21 cellular contexts compared by ENCODE assay signal in the genomic region with DNA sequence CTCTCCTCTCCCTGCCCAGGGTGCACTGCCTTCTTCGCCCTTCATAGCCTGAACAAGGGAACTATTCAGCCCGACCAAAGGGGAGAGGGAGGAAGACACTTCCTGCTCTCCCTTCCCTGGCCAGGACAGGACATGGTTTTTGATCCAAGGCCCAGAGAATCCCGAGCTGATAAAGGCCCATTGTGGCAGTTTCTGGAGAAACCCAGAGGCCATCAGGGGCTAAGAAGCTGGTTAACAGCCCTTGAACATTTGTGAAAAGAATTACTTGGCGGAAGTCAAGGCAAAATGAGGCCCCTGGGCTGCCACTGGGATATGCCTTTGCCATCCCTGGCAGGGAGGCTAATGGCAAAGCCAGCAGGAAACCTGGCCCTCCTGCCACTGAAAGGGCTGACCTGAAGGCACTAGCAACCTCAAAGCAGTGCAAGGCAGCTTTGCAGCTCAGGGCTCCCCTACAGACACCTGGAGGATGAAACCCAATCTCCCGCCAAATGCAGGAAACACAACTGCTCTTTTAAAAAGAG. TPM values are rescaled to one million over a fixed set of nuclear protein-coding genes. Genes with fewer than 3 reads are reported as not detected.
DNase-seq lines count a peak whose midpoint lies in the region; ATAC-seq, FAIRE-seq and TF ChIP-seq lines count a peak whose summit lies in the region.
"Had no signal": no experiment of that assay in that cellular context is flagged by ENCODE, and none has a peak within 500 bp of the region (broad histone marks: within the 10 kb centered on the region; RNA-seq: fewer than 3 reads in every experiment).

No MANE protein-coding gene starts in this region.

- H2AFZ ChIP-seq in HepG2 (ENCODE audit: low read length) (no peak overlapping the region), GM23248 (no peak overlapping the region)

- H3K27ac ChIP-seq in HepG2 (ENCODE audit: extremely low read length, insufficient read depth, low read length) (no peak overlapping the region), substantia nigra (ENCODE audit: low read depth, low read length, poor library complexity, severe bottlenecking) (peak overlapping the region; percentile 90), GM23248 (no peak overlapping the region)
- H3K27ac ChIP-seq: 22Rv1 had no signal

- POLR2A ChIA-PET in HepG2 (lab: Yijun Ruan, JAX) = interaction anchor here (1.5 kb wide), 1 partner anchor 12 kb away, joined by 5 read pairs; a partner anchor contains a TSS

- H3K4me1 ChIP-seq in HepG2 (ENCODE audit: insufficient read depth, low read length) = peaks cover 17% of the 10 kb centered on the region
- H3K4me1 ChIP-seq in GM23248 (ENCODE audit: insufficient read depth) = no peaks in the 10 kb centered on the region
- H3K4me1 ChIP-seq: Caco-2 had no signal

- H3K9me2 ChIP-seq in GM23248 (ENCODE audit: insufficient read depth) = no peaks in the 10 kb centered on the region

- WGBS in HepG2 (ENCODE audit: low lambda C conversion rate) = 71% methylated on average over 5 of the region's 5 CpGs
- 90 to 91% methylated on average over 5 of the region's 5 CpGs for WGBS in GM23248 (ENCODE audit: low coverage in 1 of 2, low lambda C conversion rate in 2 of 2, missing lambda C conversion rate in 2 of 2), 2 experiments

- H3K36me3 ChIP-seq in HepG2 (replicated peaks in 1 of 2; ENCODE audit: control insufficient read depth in 1 of 2, insufficient read depth in 2 of 2, low read length in 2 of 2) (peaks cover 25 to 41% of the 10 kb centered on the region in 2 experiments), GM23248 (ENCODE audit: low read depth) (peaks cover 23% of the 10 kb centered on the region; the same call in 1 of the 2 replicates)

- in situ Hi-C loops in HepG2 (cut with HindIII; ENCODE audit: extremely low pct_ligation_motif_present, low pct_unique_long_range_greater_than_20kb) = no loop called here
- in situ Hi-C loops in GM23248 (cut with MboI) = no loop called here

- no peaks in the 10 kb centered on the region for H3F3A ChIP-seq in GM23248 (ENCODE audit: insufficient read depth)

- TF ChIP-seq RAD21 in HepG2 (CRISPR knock-in tag; IDR thresholded peaks at IDR 0.05) = no peak

- no peak for TF ChIP-seq CTCF in HepG2 (CRISPR knock-in tag; IDR thresholded peaks at IDR 0.05)

- intact Hi-C loops in HepG2 (cut with micrococcal nuclease; ENCODE audit: unreplicated experiment) = loop anchor here (10.0 kb wide), 1 partner anchor 93 kb away; a partner anchor contains a TSS

- no TSS peak for BruUV-seq in HepG2 (replicated peaks; lab: Mats Ljungman, UMichigan)

- H3K27me3 ChIP-seq in HepG2 (ENCODE audit: control insufficient read depth in 1 of 2, insufficient read depth in 2 of 2, low read length in 2 of 2) (0 out of 5 replicates have a peak, but pooled peaks cover 0 to 4% of the 10 kb centered on the region in 2 experiments), GM23248 (replicated peaks; ENCODE audit: insufficient read depth) (no peaks in the 10 kb centered on the region)
- H3K27me3 ChIP-seq: Peyer's patch had no signal

- FAIRE-seq in HepG2 (lab: Jason Lieb, UNC) = peak; percentile 26
- FAIRE-seq: GM18507, GM19239, islet of Langerhans had no signal

- TF ChIP-seq EP300 in HepG2 (IDR thresholded peaks at IDR 0.05; ENCODE audit: low read depth in 2 of 2, low read length in 2 of 2) (no peak), HepG2 (CRISPR knock-in tag; IDR thresholded peaks at IDR 0.05; ENCODE audit: borderline replicate concordance) (no peak)

- no peak for TF ChIP-seq POLR2A in HepG2 (IDR thresholded peaks at IDR 0.05; ENCODE audit: insufficient read depth in 1 of 2, low read depth in 2 of 2, low read length in 2 of 2)

- H3K9ac ChIP-seq in HepG2 (ENCODE audit: insufficient read depth, low read depth, low read length) (no peak overlapping the region), GM23248 (no peak overlapping the region)

- ATAC-seq in HepG2 = peak; percentile 44
- no peak for ATAC-seq in GM18502 (IDR thresholded peaks at IDR 0.05; ENCODE audit: poor library complexity, unreplicated experiment)
- ATAC-seq in HG02588 (IDR thresholded peaks at IDR 0.05; ENCODE audit: unreplicated experiment) = no peak
- ATAC-seq: activated CD4-positive, alpha-beta T cell treated with anti-CD3 and anti-CD28 coated beads for 36 hours; activated T-cell treated with anti-CD3 and anti-CD28 coated beads, Interleukin-2, amount 50 U/mL, for 72 hours had no signal

- H4K20me1 ChIP-seq in HepG2 (ENCODE audit: insufficient read depth, low read length) (no peaks in the 10 kb centered on the region), GM23248 (ENCODE audit: insufficient read depth) (no peaks in the 10 kb centered on the region)

- H3K4me2 ChIP-seq in HepG2 (ENCODE audit: low read depth, low read length) (no peak overlapping the region), GM23248 (ENCODE audit: unreplicated experiment) (no peak overlapping the region)

- DNase-seq in DMS 273 (lab: John Stamatoyannopoulos, UW; ENCODE audit: unreplicated experiment) (peak; percentile 31), DMS 273 treated with DMSO at 0.1 percent for 48 hours (lab: John Stamatoyannopoulos, UW) (no peak), amygdala (lab: John Stamatoyannopoulos, UW) (peak in 38 of 56 donors; percentile 8 to 74 (median 34)), HepG2 (ENCODE audit: low spot score) (no peak), substantia nigra (lab: John Stamatoyannopoulos, UW) (peak in 37 of 49 donors; percentile 14 to 76 (median 40)), GM23248 (no peak)
- DNase-seq: activated CD4-positive, alpha-beta T cell treated with anti-CD3 and anti-CD28 coated beads for 36 hours; activated T-cell treated with anti-CD3 and anti-CD28 coated beads, Interleukin-2, amount 50 U/mL, for 72 hours; foreskin fibroblast; NCI-H1092; NCI-H510A treated with DMSO at 0.1 percent for 48 hours; Peyer's patch; stimulated activated naive CD4-positive, alpha-beta T cell treated with Interleukin-2 at 50 U/mL for 16 hours; T-helper 1 cell had no signal

- H3K4me3 ChIP-seq in HepG2 (replicated peaks in 1 of 3; ENCODE audit: insufficient read depth in 1 of 3, low read depth in 2 of 3, low read length in 3 of 3) (no peak overlapping the region), GM23248 (no peak overlapping the region)
- H3K4me3 ChIP-seq: Peyer's patch had no signal

- H3K79me2 ChIP-seq in HepG2 (ENCODE audit: insufficient read depth, low read length) (no peaks in the 10 kb centered on the region), GM23248 (ENCODE audit: insufficient read depth) (no peaks in the 10 kb centered on the region)

- CTCF ChIA-PET in HepG2 (lab: Yijun Ruan, JAX; ENCODE audit: low intra/inter-chr PET ratio, low total read pairs) = no interaction called here

- H3K9me3 ChIP-seq in HepG2 (ENCODE audit: low read length) = no peaks in the 10 kb centered on the region
- no peaks in the 10 kb centered on the region for H3K9me3 ChIP-seq in GM23248 (ENCODE audit: low read depth)
- H3K9me3 ChIP-seq: Caco-2, Peyer's patch had no signal

RNA-seq across cellular contexts. Expression of a gene that starts 12.7 kb away (rescaled TPM):
- 515 and 623 TPM in 2 replicates for total RNA-seq in HepG2 (2016; rRNA removed; fragmentation: Illumina TruSeq; extraction: Trizol)
- total RNA-seq in HepG2 (2016; cell fraction: cytosol; rRNA removed; fragmentation: Illumina TruSeq; extraction: Trizol; ENCODE audit: low read depth) = 133 and 145 TPM in 2 replicates
- total RNA-seq in HepG2 (2016; cell fraction: insoluble cytoplasmic fraction; rRNA removed; fragmentation: Illumina TruSeq; extraction: Trizol) = 510 and 641 TPM in 2 replicates
- total RNA-seq in HepG2 (2016; cell fraction: membrane; rRNA removed; fragmentation: Illumina TruSeq; extraction: Trizol) = 238 and 242 TPM in 2 replicates
- 214 and 243 TPM in 2 replicates for total RNA-seq in HepG2 (2016; cell fraction: nucleus; rRNA removed; fragmentation: Illumina TruSeq; extraction: Trizol)
- 688 and 721 TPM in 2 replicates for polyA plus RNA-seq in HepG2 (2011; rRNA removed)
- 568 and 609 TPM in 2 replicates for polyA plus RNA-seq in HepG2 (2011; cell fraction: cytosol; rRNA removed)
- polyA plus RNA-seq in HepG2 (2011; cell fraction: nucleus; rRNA removed) = 175 and 197 TPM in 2 replicates
- 461 and 478 TPM in 2 replicates for polyA plus RNA-seq in HepG2 (2012)
- 175 and 189 TPM in 2 replicates for polyA plus RNA-seq in HepG2 (2016; cell fraction: cytosol; fragmentation: Illumina TruSeq; extraction: Trizol; ENCODE audit: low read depth)
- polyA plus RNA-seq in HepG2 (2016; cell fraction: insoluble cytoplasmic fraction; fragmentation: Illumina TruSeq; extraction: Trizol; ENCODE audit: low read depth) = 675 and 689 TPM in 2 replicates
- 218 and 222 TPM in 2 replicates for polyA plus RNA-seq in HepG2 (2016; cell fraction: membrane; fragmentation: Illumina TruSeq; extraction: Trizol; ENCODE audit: low read depth)
- 412 and 415 TPM in 2 replicates for polyA plus RNA-seq in HepG2 (2016; cell fraction: nucleus; fragmentation: Illumina TruSeq; extraction: Trizol; ENCODE audit: insufficient read depth, low read depth)
- 950 and 1,090 TPM in 2 replicates for polyA minus RNA-seq in HepG2 (2011; rRNA and poly(A)+ RNA removed; ENCODE audit: low replicate concordance)
- 133 and 158 TPM in 2 replicates for polyA minus RNA-seq in HepG2 (2011; cell fraction: cytosol; rRNA and poly(A)+ RNA removed)
- 74.5 and 93.1 TPM in 2 replicates for polyA minus RNA-seq in HepG2 (2011; cell fraction: nucleus; rRNA and poly(A)+ RNA removed)
- total RNA-seq in GM23248 (2014; rRNA removed; shearing (Covaris generic)) = 85.4 and 107 TPM in 2 replicates
- polyA plus RNA-seq in GM23248 (2016; fragmentation: Nextera tagmentation; extraction: Ambion mirVana) = 177 and 191 TPM in 2 replicates

RNA-seq across cellular contexts. Expression of a gene that starts 40.0 kb away (rescaled TPM):
- 30.2 and 58.2 TPM in 2 replicates for total RNA-seq in HepG2 (2016; rRNA removed; fragmentation: Illumina TruSeq; extraction: Trizol)
- total RNA-seq in HepG2 (2016; cell fraction: cytosol; rRNA removed; fragmentation: Illumina TruSeq; extraction: Trizol; ENCODE audit: low read depth) = 12.2 and 13.8 TPM in 2 replicates
- 28.9 and 51.4 TPM in 2 replicates for total RNA-seq in HepG2 (2016; cell fraction: insoluble cytoplasmic fraction; rRNA removed; fragmentation: Illumina TruSeq; extraction: Trizol)
- 22.6 and 24.4 TPM in 2 replicates for total RNA-seq in HepG2 (2016; cell fraction: membrane; rRNA removed; fragmentation: Illumina TruSeq; extraction: Trizol)
- total RNA-seq in HepG2 (2016; cell fraction: nucleus; rRNA removed; fragmentation: Illumina TruSeq; extraction: Trizol) = 28.7 and 34.7 TPM in 2 replicates
- polyA plus RNA-seq in HepG2 (2011; rRNA removed) (15.8 and 16.2 TPM in 2 replicates), GM23248 (2016; fragmentation: Nextera tagmentation; extraction: Ambion mirVana) (12.4 and 13.1 TPM in 2 replicates)
- 8.1 and 11.9 TPM in 2 replicates for polyA plus RNA-seq in HepG2 (2011; cell fraction: cytosol; rRNA removed)
- polyA plus RNA-seq in HepG2 (2011; cell fraction: nucleus; rRNA removed) = 10.7 and 11.7 TPM in 2 replicates
- 9.9 and 13.6 TPM in 2 replicates for polyA plus RNA-seq in HepG2 (2012)
- polyA plus RNA-seq in HepG2 (2016; cell fraction: cytosol; fragmentation: Illumina TruSeq; extraction: Trizol; ENCODE audit: low read depth) = 1.9 and 2.2 TPM in 2 replicates
- polyA plus RNA-seq in HepG2 (2016; cell fraction: insoluble cytoplasmic fraction; fragmentation: Illumina TruSeq; extraction: Trizol; ENCODE audit: low read depth) = 36.1 and 37.0 TPM in 2 replicates
- polyA plus RNA-seq in HepG2 (2016; cell fraction: membrane; fragmentation: Illumina TruSeq; extraction: Trizol; ENCODE audit: low read depth) = 8.3 and 8.9 TPM in 2 replicates
- polyA plus RNA-seq in HepG2 (2016; cell fraction: nucleus; fragmentation: Illumina TruSeq; extraction: Trizol; ENCODE audit: insufficient read depth, low read depth) = 34.4 and 37.4 TPM in 2 replicates
- polyA minus RNA-seq in HepG2 (2011; rRNA and poly(A)+ RNA removed; ENCODE audit: low replicate concordance) = 46.7 and 47.2 TPM in 2 replicates
- polyA minus RNA-seq in HepG2 (2011; cell fraction: cytosol; rRNA and poly(A)+ RNA removed) = 38.3 and 51.1 TPM in 2 replicates
- 32.1 and 40.2 TPM in 2 replicates for polyA minus RNA-seq in HepG2 (2011; cell fraction: nucleus; rRNA and poly(A)+ RNA removed)
- 17.2 and 18.1 TPM in 2 replicates for total RNA-seq in GM23248 (2014; rRNA removed; shearing (Covaris generic))

Comparison
In these comparisons a context has a peak if more than half of its experiments do, and no peak if none do; other contexts are left out.
1. DNase-seq: peak in DMS 273 (single experiment), amygdala (38 of 56) and substantia nigra (37 of 49); none in DMS 273 treated with DMSO at 0.1 percent for 48 hours (single experiment), HepG2 (single experiment) and GM23248 (single experiment).